In genomic region chr5:82793808-82794419, GRCh38 we compare ENCODE assay signal across 8 cellular contexts.
DNase-seq lines count a peak whose midpoint lies in the region; ATAC-seq and TF ChIP-seq lines count a peak whose summit lies in the region.

No MANE protein-coding gene starts in this region.

- H3K4ac ChIP-seq in mesenchymal stem cell (ENCODE audit: low read depth in 1 of 2, low read length in 2 of 2): no peak overlapping the region

- in situ Hi-C loops in brain microvascular endothelial cell (cut with HindIII; ENCODE audit: low pct_ligation_motif_present, low sequenced_read_pairs) (no loop called here), transverse colon (cut with MboI; ENCODE audit: low pct_ligation_motif_present in 1 of 4, low pct_unique_long_range_greater_than_20kb in 1 of 4, low sequenced_read_pairs in 3 of 4) (loop anchor here in 3 of 4 donors (10.0 to 25.0 kb wide), 2 partner anchors 432 to 439 kb away; no protein-coding TSS in a partner anchor)

- H4K8ac ChIP-seq in mesenchymal stem cell (ENCODE audit: low read length): no peak overlapping the region

- H3K4me3 ChIP-seq in PC-3 (ENCODE audit: low read length): no peak overlapping the region
- H3K4me3 ChIP-seq in brain microvascular endothelial cell (ENCODE audit: low read depth, low read length): no peak overlapping the region
- H3K4me3 ChIP-seq in mesenchymal stem cell (ENCODE audit: insufficient read depth in 1 of 2, low read depth in 1 of 2, low read length in 2 of 2): no peak overlapping the region
- H3K4me3 ChIP-seq in transverse colon: no peak overlapping the region

- no peak overlapping the region for H3K18ac ChIP-seq in mesenchymal stem cell (ENCODE audit: low read depth in 1 of 2, low read length in 2 of 2)

- no peaks in the 10 kb centered on the region for H3F3A ChIP-seq in PC-3 (ENCODE audit: low read length, unreplicated experiment)

- peaks cover 3% of the 10 kb centered on the region; the same call in 1 of the 2 replicates for H3K36me3 ChIP-seq in PC-3 (ENCODE audit: low read depth, low read length)
- no peaks in the 10 kb centered on the region for H3K36me3 ChIP-seq in brain microvascular endothelial cell (replicated peaks)
- no peaks in the 10 kb centered on the region for H3K36me3 ChIP-seq in mesenchymal stem cell (ENCODE audit: control insufficient read depth in 1 of 2, insufficient read depth in 2 of 2, low read depth in 1 of 2, low read length in 2 of 2)
- no peaks in the 10 kb centered on the region for H3K36me3 ChIP-seq in transverse colon

- ATAC-seq in PC-3 (no peak), HG02840 (IDR thresholded peaks at IDR 0.05; ENCODE audit: low FRiP score, unreplicated experiment) (no peak)

- H3K23ac ChIP-seq in mesenchymal stem cell (ENCODE audit: low read length in 2 of 2): no peak overlapping the region

- POLR2A ChIA-PET in PC-3 (lab: Charles Lee; ENCODE audit: unreplicated experiment): no interaction called here

- no peak overlapping the region for H2BK120ac ChIP-seq in mesenchymal stem cell (ENCODE audit: low read depth, low read length)

- WGBS in mesenchymal stem cell: 93% methylated on average over 1 of the region's 4 CpGs
- 34 to 35% methylated on average over 4 of the region's 4 CpGs for WGBS in transverse colon (ENCODE audit: low coverage in 1 of 2), 2 donors

- peaks cover 8% of the 10 kb centered on the region for H3K4me1 ChIP-seq in PC-3 (ENCODE audit: insufficient read depth, low read length)
- H3K4me1 ChIP-seq in mesenchymal stem cell (ENCODE audit: control insufficient read depth, insufficient read depth, low read depth, low read length): no peaks in the 10 kb centered on the region
- H3K4me1 ChIP-seq in transverse colon: no peaks in the 10 kb centered on the region

- H4K91ac ChIP-seq in mesenchymal stem cell (ENCODE audit: low read length): no peak overlapping the region

- CTCF ChIA-PET in PC-3 (lab: Charles Lee): no interaction called here

- H3K79me2 ChIP-seq in PC-3 (ENCODE audit: low read length): no peaks in the 10 kb centered on the region

- no peak overlapping the region for H3K4me2 ChIP-seq in PC-3 (ENCODE audit: low read length)
- H3K4me2 ChIP-seq in mesenchymal stem cell (ENCODE audit: low read length, poor library complexity, severe bottlenecking): no peak overlapping the region

- no peaks in the 10 kb centered on the region for H4K20me1 ChIP-seq in PC-3 (ENCODE audit: low read length)

- H3K79me1 ChIP-seq in mesenchymal stem cell (replicated peaks; ENCODE audit: low read length, poor library complexity, severe bottlenecking): no peaks in the 10 kb centered on the region

- TF ChIP-seq CTCF in PC-3 (conservative IDR thresholded peaks at IDR 0.05; ENCODE audit: low read depth, low read length) (peak; percentile 74), brain microvascular endothelial cell (IDR thresholded peaks at IDR 0.05; ENCODE audit: low read depth, low read length, missing control alignments) (peak; percentile 72), transverse colon (IDR thresholded peaks at IDR 0.05) (peak; percentile 64 to 80 (median 66)), GM20000 (IDR thresholded peaks at IDR 0.05; ENCODE audit: extremely low read depth, missing control alignments) (no peak)

- no TSS peak for BruUV-seq in PC-3 (replicated peaks; lab: Mats Ljungman, UMichigan)

- no peak overlapping the region for H3K14ac ChIP-seq in mesenchymal stem cell (ENCODE audit: low read length in 2 of 2)

- H3K9me3 ChIP-seq in PC-3 (ENCODE audit: low read length) (no peaks in the 10 kb centered on the region), mesenchymal stem cell (ENCODE audit: control insufficient read depth, low read length) (peaks cover 3% of the 10 kb centered on the region), transverse colon (no peaks in the 10 kb centered on the region)

- H3K27me3 ChIP-seq in PC-3 (ENCODE audit: low read length): no peaks in the 10 kb centered on the region
- no peaks in the 10 kb centered on the region for H3K27me3 ChIP-seq in brain microvascular endothelial cell (replicated peaks)
- H3K27me3 ChIP-seq in mesenchymal stem cell (ENCODE audit: control insufficient read depth in 1 of 2, insufficient read depth in 1 of 2, low read length in 2 of 2): no peaks in the 10 kb centered on the region
- no peaks in the 10 kb centered on the region for H3K27me3 ChIP-seq in transverse colon

- TF ChIP-seq EP300 in transverse colon (IDR thresholded peaks at IDR 0.05; ENCODE audit: low read depth): no peak

- intact Hi-C loops in PC-3 (cut with micrococcal nuclease) (loop anchor here (5.0 kb wide), 1 partner anchor 152 kb away; no protein-coding TSS in a partner anchor), transverse colon (cut with DNase I; ENCODE audit: low total_unique reads) (no loop called here)

- H2BK12ac ChIP-seq in mesenchymal stem cell (ENCODE audit: low read length in 2 of 2): no peak overlapping the region

- no peak overlapping the region for H2AK5ac ChIP-seq in mesenchymal stem cell (ENCODE audit: low read length, severe bottlenecking)

- H3K27ac ChIP-seq in PC-3 (ENCODE audit: low read length) (no peak overlapping the region), brain microvascular endothelial cell (no peak overlapping the region), mesenchymal stem cell (ENCODE audit: low read length, poor library complexity, severe bottlenecking) (no peak overlapping the region), transverse colon (no peak overlapping the region)

- H2BK15ac ChIP-seq in mesenchymal stem cell (ENCODE audit: low read depth, poor library complexity, severe bottlenecking): no peak overlapping the region

- no peak overlapping the region for H2BK5ac ChIP-seq in mesenchymal stem cell (ENCODE audit: low read depth, low read length, poor library complexity, severe bottlenecking)

- no peak for TF ChIP-seq POLR2A in transverse colon (IDR thresholded peaks at IDR 0.05)

- H3K9ac ChIP-seq in PC-3 (ENCODE audit: low read length): no peak overlapping the region
- H3K9ac ChIP-seq in mesenchymal stem cell (ENCODE audit: low read length): no peak overlapping the region

- peak; percentile 1 for DNase-seq in NCI-H510A treated with DMSO at 0.1 percent for 48 hours (lab: John Stamatoyannopoulos, UW)
- no peak for DNase-seq in NCI-H510A (lab: John Stamatoyannopoulos, UW)
- DNase-seq in PC-3: peak; percentile 54
- DNase-seq in brain microvascular endothelial cell: peak; percentile 16
- peak; percentile 25 for DNase-seq in mesenchymal stem cell
- DNase-seq in transverse colon: peak; percentile 35
- no peak for DNase-seq in GM20000 (ENCODE audit: low spot score)

- no peaks in the 10 kb centered on the region for H3K9me2 ChIP-seq in PC-3 (replicated peaks; ENCODE audit: low read length)

- no peak overlapping the region for H2AFZ ChIP-seq in PC-3 (ENCODE audit: low read length)
- H2AFZ ChIP-seq in mesenchymal stem cell (ENCODE audit: low read depth, low read length): no peak overlapping the region

Comparison
In these comparisons a context has a peak if more than half of its experiments do, and no peak if none do; other contexts are left out.
1. DNase-seq: peak in NCI-H510A treated with DMSO at 0.1 percent for 48 hours (single experiment), PC-3 (single experiment), brain microvascular endothelial cell (single experiment), mesenchymal stem cell (single experiment) and transverse colon (single experiment); none in NCI-H510A (single experiment) and GM20000 (single experiment).